In genomic region chr1:205750683-205751651, GRCh38 we compare ENCODE assay signal across 8 cellular contexts.
DNase-seq lines count a peak whose midpoint lies in the region; ATAC-seq and TF ChIP-seq lines count a peak whose summit lies in the region.

No MANE protein-coding gene starts in this region.

- H3K27me3 ChIP-seq in MM.1S (replicated peaks; ENCODE audit: insufficient read depth, low read length) = no peaks in the 10 kb centered on the region
- H3K27me3 ChIP-seq in muscle layer of duodenum (ENCODE audit: low read depth, low read length) = no peaks in the 10 kb centered on the region

- 0 out of 2 replicates have a peak, but pooled peaks cover 5% of the 10 kb centered on the region for H3F3A ChIP-seq in MM.1S (ENCODE audit: insufficient read depth, low read length)

- H3K36me3 ChIP-seq in MM.1S (replicated peaks; ENCODE audit: insufficient read depth, low read length) (no peaks in the 10 kb centered on the region), muscle layer of duodenum (ENCODE audit: control insufficient read depth in 1 of 2, insufficient read depth in 2 of 2, low read length in 2 of 2) (no peaks in the 10 kb centered on the region)

- peaks cover 38% of the 10 kb centered on the region for H3K79me2 ChIP-seq in MM.1S (ENCODE audit: low read length)

- H3K4me2 ChIP-seq in MM.1S (ENCODE audit: low read depth, low read length) = peak overlapping the region; percentile 82

- H3K9me3 ChIP-seq in MM.1S (replicated peaks; ENCODE audit: insufficient read depth, low read length) = no peaks in the 10 kb centered on the region
- no peaks in the 10 kb centered on the region for H3K9me3 ChIP-seq in muscle layer of duodenum (ENCODE audit: control insufficient read depth in 1 of 2, low read length in 2 of 2)

- H3K4me3 ChIP-seq in MM.1S (ENCODE audit: low read length) (peak overlapping the region; percentile 85), muscle layer of duodenum (ENCODE audit: low read depth in 1 of 2, low read length in 2 of 2) (peak overlapping the region; percentile 75 to 81)

- H3K9ac ChIP-seq in MM.1S (ENCODE audit: low read length) = peak overlapping the region; percentile 81

- peaks cover 29% of the 10 kb centered on the region for H4K20me1 ChIP-seq in MM.1S (ENCODE audit: insufficient read depth, low read length)

- no peak for TF ChIP-seq CTCF in MM.1S (IDR thresholded peaks at IDR 0.05; ENCODE audit: low read length)

- ATAC-seq in HG03520 (IDR thresholded peaks at IDR 0.05; ENCODE audit: unreplicated experiment) = no peak

- H3K4me1 ChIP-seq in MM.1S (ENCODE audit: low read length) (peaks cover 24% of the 10 kb centered on the region), muscle layer of duodenum (ENCODE audit: control insufficient read depth in 1 of 2, insufficient read depth in 2 of 2, low read length in 2 of 2) (peaks cover 14 to 23% of the 10 kb centered on the region in 2 donors)

- DNase-seq in ELF-1 (ENCODE audit: low read depth, low spot score) (peak; percentile 60), MM.1S (no peak), caudate nucleus (lab: John Stamatoyannopoulos, UW) (no peak), UCSD-AML1 (lab: John Stamatoyannopoulos, UW; ENCODE audit: unreplicated experiment) (no peak), SKM-1 (lab: John Stamatoyannopoulos, UW; ENCODE audit: unreplicated experiment) (no peak)
- DNase-seq in stimulated activated CD8-positive, alpha-beta memory T cell treated with anti-CD3 and anti-CD28 coated beads, Interleukin-4, amount 100 ng/mL, for 48 hours = no peak

- H3K9me2 ChIP-seq in MM.1S (replicated peaks; ENCODE audit: insufficient read depth, low read length) = no peaks in the 10 kb centered on the region

- peak overlapping the region; percentile 96 for H2AFZ ChIP-seq in MM.1S (ENCODE audit: low read length)

- H3K27ac ChIP-seq in MM.1S (ENCODE audit: low read length) = peak overlapping the region; percentile 67
- H3K27ac ChIP-seq in caudate nucleus (ENCODE audit: low read depth, low read length) = peak overlapping the region; percentile 98
- H3K27ac ChIP-seq in muscle layer of duodenum (ENCODE audit: low read length) = peak overlapping the region; percentile 98
